ENCODE assay signal across 14 cellular contexts in the genomic region with DNA sequence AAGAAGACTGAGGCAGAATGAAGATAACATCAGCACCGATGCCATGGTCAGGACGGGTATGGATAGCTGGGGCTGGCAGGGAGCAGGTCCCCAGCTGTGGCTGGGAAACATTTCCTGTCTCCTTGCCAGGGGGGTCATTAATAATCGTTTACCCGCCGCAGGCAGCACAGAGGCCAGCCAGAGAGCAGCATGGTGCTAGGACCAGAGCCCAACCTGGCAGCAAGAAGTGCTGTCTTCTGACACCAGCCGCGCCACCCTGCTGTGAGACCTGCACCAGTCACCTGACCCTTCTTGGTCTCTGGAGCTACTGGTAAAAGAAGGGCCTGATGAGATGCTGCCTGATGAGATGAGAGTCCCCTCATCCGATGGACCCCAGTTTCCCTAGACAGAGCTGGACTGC.
"Had no signal": no experiment of that assay in that cellular context is flagged by ENCODE, and none has a peak within 500 bp of the region (broad histone marks: within the 10 kb centered on the region; RNA-seq: fewer than 3 reads in every experiment).

No MANE protein-coding gene starts in this region.

- DNase-seq: activated CD4-positive, alpha-beta T cell treated with anti-CD3 and anti-CD28 coated beads, Interleukin-2, amount 10 ng/mL, durations not matched to agents 7 days and 5 days; activated CD4-positive, CD25-positive, alpha-beta regulatory T cell; activated naive CD4-positive, alpha-beta T cell treated with anti-CD3 and anti-CD28 coated beads, Interleukin-2, amount 10 ng/mL, durations not matched to agents 7 days and 5 days; activated T-cell treated with anti-CD3 and anti-CD28 coated beads for 4 hours; colonic mucosa; effector CD4-positive, alpha-beta T cell; foreskin melanocyte; heart left ventricle; natural killer cell; nucleus accumbens; thyroid gland; uterus had no signal

- H3K27ac ChIP-seq: colonic mucosa, thyroid gland had no signal

- H3K27me3 ChIP-seq: thyroid gland, uterus had no signal

- H3K4me3 ChIP-seq: colonic mucosa, heart left ventricle, thyroid gland, uterus had no signal

- H3K4me1 ChIP-seq: uterus had no signal

- H3K36me3 ChIP-seq: colonic mucosa, heart left ventricle, thyroid gland, uterus had no signal

- ATAC-seq: activated T-helper 17 cell treated with anti-CD3 and anti-CD28 coated beads, Interleukin-2, amount 50 U/mL, for 72 hours; heart left ventricle; left lobe of liver; natural killer cell had no signal

- H3K9me3 ChIP-seq: colonic mucosa, heart left ventricle, thyroid gland, uterus had no signal
